In genomic region chr2:170873035-170873692, GRCh38 we compare ENCODE assay signal across 8 cellular contexts. TPM values are rescaled to one million over a fixed set of nuclear protein-coding genes. Genes with fewer than 3 reads are reported as not detected.
DNase-seq lines count a peak whose midpoint lies in the region; ATAC-seq and TF ChIP-seq lines count a peak whose summit lies in the region.

No MANE protein-coding gene starts in this region.

- BruUV-seq in Calu3 (replicated peaks; lab: Mats Ljungman, UMichigan) (no TSS peak), PC-9 (replicated peaks; lab: Mats Ljungman, UMichigan) (no TSS peak)

- H3K27ac Mint-ChIP-seq in Calu3 (ENCODE audit: unreplicated experiment) (peak overlapping the region; percentile 30), neural progenitor cell (peak overlapping the region; percentile 94)
- peak overlapping the region in 1 of 2 donors; percentile 89 for H3K27ac Mint-ChIP-seq in stimulated activated naive CD8-positive, alpha-beta T cell treated with anti-CD3 and anti-CD28 coated beads, Interleukin-15, amount 100 ng/mL, for 72 hours

- H3K9ac ChIP-seq in neural progenitor cell = no peak overlapping the region

- peak overlapping the region; percentile 56 for H3K4me3 Mint-ChIP-seq in Calu3 (ENCODE audit: low read depth, unreplicated experiment)
- peak overlapping the region; percentile 38 for H3K4me3 Mint-ChIP-seq in neural progenitor cell
- H3K4me3 Mint-ChIP-seq in stimulated activated naive CD8-positive, alpha-beta T cell treated with anti-CD3 and anti-CD28 coated beads, Interleukin-15, amount 100 ng/mL, for 72 hours = peak overlapping the region; percentile 69 to 70

- H3K27me3 ChIP-seq in PC-9 (ENCODE audit: insufficient read depth, low read depth) = peaks cover 3% of the 10 kb centered on the region
- no peaks in the 10 kb centered on the region for H3K27me3 ChIP-seq in neural progenitor cell

- CTCF ChIA-PET in Calu3 (lab: Charles Lee) = interaction anchor here (0.7 to 1.6 kb wide), 9 partner anchors 11 to 512 kb away, joined by 3 to 6 read pairs (median 4); partner anchors contain the start of genes GAD1 and GORASP2
- CTCF ChIA-PET in PC-9 (lab: Charles Lee) = interaction anchor here (0.5 to 1.0 kb wide), 4 partner anchors 12 to 112 kb away, joined by 3 to 8 read pairs (median 4); partner anchors contain the start of gene GAD1

- intact Hi-C loops in Calu3 (cut with micrococcal nuclease; ENCODE audit: unreplicated experiment) (loop anchor here (2.0 to 5.0 kb wide), 3 partner anchors 56 to 551 kb away; partner anchors contain the start of gene GAD1), PC-9 (cut with micrococcal nuclease; ENCODE audit: unreplicated experiment) (loop anchor here (1.0 to 10.0 kb wide), 4 partner anchors 56 to 551 kb away; partner anchors contain the start of genes GAD1 and GORASP2)

- H3K27ac ChIP-seq in PC-9 (no peak overlapping the region), neural progenitor cell (no peak overlapping the region)

- peak overlapping the region; percentile 75 for H3K4me2 ChIP-seq in PC-9
- peak overlapping the region; percentile 64 for H3K4me2 ChIP-seq in neural progenitor cell

- no peaks in the 10 kb centered on the region for H3K9me3 Mint-ChIP-seq in Calu3 (ENCODE audit: low read depth, unreplicated experiment)
- no peaks in the 10 kb centered on the region for H3K9me3 Mint-ChIP-seq in neural progenitor cell
- no peaks in the 10 kb centered on the region for H3K9me3 Mint-ChIP-seq in stimulated activated naive CD8-positive, alpha-beta T cell treated with anti-CD3 and anti-CD28 coated beads, Interleukin-15, amount 100 ng/mL, for 72 hours

- H3K4me3 ChIP-seq in PC-9 = peak overlapping the region; percentile 18; the same call in 1 of the 2 replicates
- peak overlapping the region; percentile 41 for H3K4me3 ChIP-seq in fibroblast of the aortic adventitia (ENCODE audit: low read depth, low read length)
- H3K4me3 ChIP-seq in neural progenitor cell = no peak overlapping the region

- H3K79me2 ChIP-seq in PC-9 (ENCODE audit: low read depth) = no peaks in the 10 kb centered on the region
- no peaks in the 10 kb centered on the region for H3K79me2 ChIP-seq in neural progenitor cell (ENCODE audit: low read depth)

- H3K36me3 ChIP-seq in PC-9 (ENCODE audit: low read depth) (no peaks in the 10 kb centered on the region), neural progenitor cell (no peaks in the 10 kb centered on the region)

- H3K9me2 ChIP-seq in PC-9 (ENCODE audit: insufficient read depth) = no peaks in the 10 kb centered on the region

- H4K20me1 ChIP-seq in PC-9 (ENCODE audit: insufficient read depth) (no peaks in the 10 kb centered on the region), neural progenitor cell (ENCODE audit: low read depth) (no peaks in the 10 kb centered on the region)

- H3K27me3 Mint-ChIP-seq in Calu3 (ENCODE audit: unreplicated experiment) (no peaks in the 10 kb centered on the region), neural progenitor cell (ENCODE audit: insufficient read depth, low read depth) (peaks cover 12% of the 10 kb centered on the region)
- no peaks in the 10 kb centered on the region for H3K27me3 Mint-ChIP-seq in stimulated activated naive CD8-positive, alpha-beta T cell treated with anti-CD3 and anti-CD28 coated beads, Interleukin-15, amount 100 ng/mL, for 72 hours

- H2AFZ ChIP-seq in PC-9 (peak overlapping the region; percentile 70), neural progenitor cell (replicated peaks) (peak overlapping the region; percentile 98)

- H3K9me3 ChIP-seq in PC-9 (ENCODE audit: insufficient read depth, low read depth) (no peaks in the 10 kb centered on the region), neural progenitor cell (ENCODE audit: low read depth) (no peaks in the 10 kb centered on the region)

- H3K36me3 Mint-ChIP-seq in Calu3 (ENCODE audit: insufficient read depth, unreplicated experiment) (no peaks in the 10 kb centered on the region), neural progenitor cell (no peaks in the 10 kb centered on the region)

- H3K4me1 Mint-ChIP-seq in Calu3 (ENCODE audit: low read depth, unreplicated experiment) (peaks cover 13% of the 10 kb centered on the region), neural progenitor cell (peaks cover 9% of the 10 kb centered on the region)
- H3K4me1 Mint-ChIP-seq in stimulated activated naive CD8-positive, alpha-beta T cell treated with anti-CD3 and anti-CD28 coated beads, Interleukin-15, amount 100 ng/mL, for 72 hours = peaks cover 15% of the 10 kb centered on the region

- H3K4me1 ChIP-seq in PC-9 (replicated peaks; ENCODE audit: insufficient read depth) (no peaks in the 10 kb centered on the region), neural progenitor cell (peaks cover 7% of the 10 kb centered on the region)

- peak; percentile 89 for TF ChIP-seq CTCF in Calu3 (IDR thresholded peaks at IDR 0.05; ENCODE audit: unreplicated experiment)
- TF ChIP-seq CTCF in GM20000 (IDR thresholded peaks at IDR 0.05; ENCODE audit: extremely low read depth, missing control alignments) = peak; percentile 97
- peak; percentile 93 for TF ChIP-seq CTCF in PC-9 (conservative IDR thresholded peaks at IDR 0.05)
- peak; percentile 97 for TF ChIP-seq CTCF in fibroblast of the aortic adventitia (IDR thresholded peaks at IDR 0.05; ENCODE audit: insufficient read depth, low read length)
- TF ChIP-seq CTCF in neural progenitor cell (IDR thresholded peaks at IDR 0.05) = peak; percentile 98

- no peaks in the 10 kb centered on the region for H3F3A ChIP-seq in PC-9 (ENCODE audit: insufficient read depth, low read depth)
- H3F3A ChIP-seq in neural progenitor cell (ENCODE audit: low read depth) = peaks cover 8% of the 10 kb centered on the region

- POLR2A ChIA-PET in PC-9 (lab: Charles Lee; ENCODE audit: unreplicated experiment) = no interaction called here

- peak; percentile 97 for ATAC-seq in stimulated activated naive CD8-positive, alpha-beta T cell treated with anti-CD3 and anti-CD28 coated beads, Interleukin-15, amount 100 ng/mL, for 72 hours

- peak; percentile 85 for DNase-seq in Calu3
- DNase-seq in GM20000 (ENCODE audit: low spot score) = peak; percentile 76
- peak in 66 of 76 experiments; percentile 4 to 79 (median 57) for DNase-seq in HUDEP-2 (lab: John Stamatoyannopoulos, UW; ENCODE audit: unreplicated experiment in 76 of 76)
- peak; percentile 52 to 77 for DNase-seq in PC-9
- DNase-seq in activated T-helper 1 cell treated with Interleukin-2 at 50 U/mL for 16 hours (ENCODE audit: low read depth) = peak; percentile 49
- peak; percentile 70 for DNase-seq in fibroblast of the aortic adventitia (ENCODE audit: low read depth)
- DNase-seq in neural progenitor cell (ENCODE audit: low spot score) = peak; percentile 87
- peak; percentile 65 to 75 for DNase-seq in stimulated activated naive CD8-positive, alpha-beta T cell treated with anti-CD3 and anti-CD28 coated beads, Interleukin-15, amount 100 ng/mL, for 72 hours

RNA-seq across cellular contexts. Expression of gene GORASP2, which starts 55.9 kb away (rescaled TPM):
- total RNA-seq in Calu3 (2022) (98.1 and 105 TPM in 2 replicates), PC-9 (2021) (74.7 and 110 TPM in 2 replicates), fibroblast of the aortic adventitia (ENCODE audit: low replicate concordance) (27.9 and 67.7 TPM in 2 replicates), neural progenitor cell (ENCODE audit: low replicate concordance) (38.3 and 67.1 TPM in 2 replicates)

RNA-seq across cellular contexts. Expression of gene GAD1, which starts 56.5 kb away (rescaled TPM):
- total RNA-seq in Calu3 (2022) (11.2 and 11.5 TPM in 2 replicates), PC-9 (2021) (3.5 and 4.3 TPM in 2 replicates), fibroblast of the aortic adventitia (ENCODE audit: low replicate concordance) (not detected in 2 replicates), neural progenitor cell (ENCODE audit: low replicate concordance) (5.2 and 10.7 TPM in 2 replicates)
